In the genomic region with DNA sequence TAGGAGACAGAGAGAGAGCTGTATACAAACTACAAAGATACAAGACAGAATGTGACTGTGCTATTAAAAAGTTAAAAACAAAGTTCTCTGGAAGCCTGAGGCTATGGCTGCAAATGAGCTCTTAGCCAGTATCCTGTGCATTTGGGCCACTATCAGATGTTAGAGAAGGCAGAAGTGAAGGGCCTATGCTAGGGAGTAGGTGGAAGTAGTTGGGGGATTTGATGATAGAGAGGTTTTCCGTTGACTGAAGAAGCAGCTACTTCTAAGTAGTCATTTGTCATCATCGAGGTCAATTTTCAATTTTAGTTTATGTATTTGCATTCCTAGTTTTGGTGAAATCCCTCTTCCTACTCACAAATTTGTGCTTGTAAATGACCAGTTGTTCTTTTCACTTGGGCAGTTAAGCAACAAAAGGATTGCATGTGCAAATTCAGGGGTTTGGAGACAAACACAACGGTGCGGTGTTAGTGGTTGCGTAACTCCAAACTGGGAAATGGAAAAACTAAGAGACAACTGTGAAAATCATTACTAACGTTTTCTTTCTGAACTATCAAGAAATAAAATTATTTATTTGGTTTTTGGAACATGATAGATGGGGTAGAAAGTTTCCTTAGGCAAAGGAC, we compare ENCODE assay signal across 1 cellular context.
TF ChIP-seq lines count a peak whose summit lies in the region.

No MANE protein-coding gene starts in this region.

TF ChIP-seq in liver, 16 proteins besides CTCF, POLR2A, EP300 and RAD21 (continued from another document):
- TF ChIP-seq, protein P1, sequence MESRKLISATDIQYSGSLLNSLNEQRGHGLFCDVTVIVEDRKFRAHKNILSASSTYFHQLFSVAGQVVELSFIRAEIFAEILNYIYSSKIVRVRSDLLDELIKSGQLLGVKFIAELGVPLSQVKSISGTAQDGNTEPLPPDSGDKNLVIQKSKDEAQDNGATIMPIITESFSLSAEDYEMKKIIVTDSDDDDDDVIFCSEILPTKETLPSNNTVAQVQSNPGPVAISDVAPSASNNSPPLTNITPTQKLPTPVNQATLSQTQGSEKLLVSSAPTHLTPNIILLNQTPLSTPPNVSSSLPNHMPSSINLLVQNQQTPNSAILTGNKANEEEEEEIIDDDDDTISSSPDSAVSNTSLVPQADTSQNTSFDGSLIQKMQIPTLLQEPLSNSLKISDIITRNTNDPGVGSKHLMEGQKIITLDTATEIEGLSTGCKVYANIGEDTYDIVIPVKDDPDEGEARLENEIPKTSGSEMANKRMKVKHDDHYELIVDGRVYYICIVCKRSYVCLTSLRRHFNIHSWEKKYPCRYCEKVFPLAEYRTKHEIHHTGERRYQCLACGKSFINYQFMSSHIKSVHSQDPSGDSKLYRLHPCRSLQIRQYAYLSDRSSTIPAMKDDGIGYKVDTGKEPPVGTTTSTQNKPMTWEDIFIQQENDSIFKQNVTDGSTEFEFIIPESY (IDR thresholded peaks at IDR 0.05), result peak; percentile 69
- TF ChIP-seq JUND (IDR thresholded peaks at IDR 0.05) (peak in 1 of 2 donors; percentile 47), NR2F2 (IDR thresholded peaks at IDR 0.05) (no peak), HNF4A (conservative IDR thresholded peaks at IDR 0.05) (peak; percentile 47 to 69), SP1 (IDR thresholded peaks at IDR 0.05) (peak; percentile 56)
TF ChIP-seq in liver: peak in this region for 10.
